Comparison of ENCODE assay signal across 1 cellular context in the genomic region with DNA sequence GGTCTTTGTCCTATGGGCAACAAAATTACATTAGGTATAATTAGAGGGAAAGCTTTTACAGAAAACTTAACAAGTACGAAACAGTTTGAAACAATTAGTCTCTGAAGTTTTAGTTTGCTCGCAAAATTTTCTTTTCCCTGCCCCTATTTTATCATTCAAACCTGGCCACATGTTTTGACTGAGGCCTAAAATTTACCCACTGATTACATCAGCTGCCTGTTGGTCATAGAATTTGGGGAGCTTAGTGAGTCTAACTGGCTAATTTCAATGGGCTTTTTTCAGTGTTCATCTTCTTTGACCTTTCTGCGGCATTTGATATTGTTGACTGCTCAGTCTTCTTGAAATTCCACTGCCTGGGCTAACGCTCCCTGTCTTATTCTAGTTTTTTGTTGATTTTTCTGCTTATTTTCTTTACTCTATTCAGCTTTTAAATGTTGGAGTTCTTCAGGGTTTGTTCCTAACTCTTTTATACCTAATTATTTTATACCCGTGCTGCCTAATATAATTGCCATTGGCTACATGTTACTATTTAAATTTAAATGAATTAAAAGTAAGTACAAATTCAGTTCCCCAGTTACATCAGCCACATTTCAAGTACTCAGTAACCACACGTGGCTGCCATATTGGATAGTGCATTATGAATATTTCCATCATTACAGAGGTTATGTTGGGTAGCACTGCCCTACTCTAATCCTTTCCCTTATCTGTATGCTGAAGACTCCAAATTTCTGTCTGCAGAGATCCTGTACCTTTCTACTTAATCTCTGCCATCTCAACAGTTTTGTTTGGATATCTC.
A peak's percentile ranks its signal among the peaks of the same experiment; 100 is the strongest.
TF ChIP-seq lines count a peak whose summit lies in the region.

No MANE protein-coding gene starts in this region.

TF ChIP-seq in K562, 482 proteins besides CTCF, POLR2A, EP300 and RAD21 (continued from another document and continues in another):
- TF ChIP-seq, protein P1, sequence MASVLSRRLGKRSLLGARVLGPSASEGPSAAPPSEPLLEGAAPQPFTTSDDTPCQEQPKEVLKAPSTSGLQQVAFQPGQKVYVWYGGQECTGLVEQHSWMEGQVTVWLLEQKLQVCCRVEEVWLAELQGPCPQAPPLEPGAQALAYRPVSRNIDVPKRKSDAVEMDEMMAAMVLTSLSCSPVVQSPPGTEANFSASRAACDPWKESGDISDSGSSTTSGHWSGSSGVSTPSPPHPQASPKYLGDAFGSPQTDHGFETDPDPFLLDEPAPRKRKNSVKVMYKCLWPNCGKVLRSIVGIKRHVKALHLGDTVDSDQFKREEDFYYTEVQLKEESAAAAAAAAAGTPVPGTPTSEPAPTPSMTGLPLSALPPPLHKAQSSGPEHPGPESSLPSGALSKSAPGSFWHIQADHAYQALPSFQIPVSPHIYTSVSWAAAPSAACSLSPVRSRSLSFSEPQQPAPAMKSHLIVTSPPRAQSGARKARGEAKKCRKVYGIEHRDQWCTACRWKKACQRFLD (CRISPR knock-in tag; IDR thresholded peaks at IDR 0.05), result 0 out of 2 replicates have a peak, but pooled peaks have one; percentile 25
- no peak for TF ChIP-seq RBFOX2 (IDR thresholded peaks at IDR 0.05; ENCODE audit: low read depth, low read length)
- no peak for TF ChIP-seq ZNF280B (CRISPR knock-in tag; IDR thresholded peaks at IDR 0.05)
- TF ChIP-seq SMAD2 (IDR thresholded peaks at IDR 0.05; ENCODE audit: low read depth, low read length), result no peak
- TF ChIP-seq, protein P2, sequence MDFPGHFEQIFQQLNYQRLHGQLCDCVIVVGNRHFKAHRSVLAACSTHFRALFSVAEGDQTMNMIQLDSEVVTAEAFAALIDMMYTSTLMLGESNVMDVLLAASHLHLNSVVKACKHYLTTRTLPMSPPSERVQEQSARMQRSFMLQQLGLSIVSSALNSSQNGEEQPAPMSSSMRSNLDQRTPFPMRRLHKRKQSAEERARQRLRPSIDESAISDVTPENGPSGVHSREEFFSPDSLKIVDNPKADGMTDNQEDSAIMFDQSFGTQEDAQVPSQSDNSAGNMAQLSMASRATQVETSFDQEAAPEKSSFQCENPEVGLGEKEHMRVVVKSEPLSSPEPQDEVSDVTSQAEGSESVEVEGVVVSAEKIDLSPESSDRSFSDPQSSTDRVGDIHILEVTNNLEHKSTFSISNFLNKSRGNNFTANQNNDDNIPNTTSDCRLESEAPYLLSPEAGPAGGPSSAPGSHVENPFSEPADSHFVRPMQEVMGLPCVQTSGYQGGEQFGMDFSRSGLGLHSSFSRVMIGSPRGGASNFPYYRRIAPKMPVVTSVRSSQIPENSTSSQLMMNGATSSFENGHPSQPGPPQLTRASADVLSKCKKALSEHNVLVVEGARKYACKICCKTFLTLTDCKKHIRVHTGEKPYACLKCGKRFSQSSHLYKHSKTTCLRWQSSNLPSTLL (IDR thresholded peaks at IDR 0.05), result no peak
- no peak for TF ChIP-seq ZNF282 (CRISPR knock-in tag; IDR thresholded peaks at IDR 0.05)
- TF ChIP-seq, protein P3, sequence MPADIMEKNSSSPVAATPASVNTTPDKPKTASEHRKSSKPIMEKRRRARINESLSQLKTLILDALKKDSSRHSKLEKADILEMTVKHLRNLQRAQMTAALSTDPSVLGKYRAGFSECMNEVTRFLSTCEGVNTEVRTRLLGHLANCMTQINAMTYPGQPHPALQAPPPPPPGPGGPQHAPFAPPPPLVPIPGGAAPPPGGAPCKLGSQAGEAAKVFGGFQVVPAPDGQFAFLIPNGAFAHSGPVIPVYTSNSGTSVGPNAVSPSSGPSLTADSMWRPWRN (IDR thresholded peaks at IDR 0.05; ENCODE audit: low read depth), result no peak
- TF ChIP-seq TEAD2 (tag; IDR thresholded peaks at IDR 0.05), result no peak
- TF ChIP-seq, protein P4, sequence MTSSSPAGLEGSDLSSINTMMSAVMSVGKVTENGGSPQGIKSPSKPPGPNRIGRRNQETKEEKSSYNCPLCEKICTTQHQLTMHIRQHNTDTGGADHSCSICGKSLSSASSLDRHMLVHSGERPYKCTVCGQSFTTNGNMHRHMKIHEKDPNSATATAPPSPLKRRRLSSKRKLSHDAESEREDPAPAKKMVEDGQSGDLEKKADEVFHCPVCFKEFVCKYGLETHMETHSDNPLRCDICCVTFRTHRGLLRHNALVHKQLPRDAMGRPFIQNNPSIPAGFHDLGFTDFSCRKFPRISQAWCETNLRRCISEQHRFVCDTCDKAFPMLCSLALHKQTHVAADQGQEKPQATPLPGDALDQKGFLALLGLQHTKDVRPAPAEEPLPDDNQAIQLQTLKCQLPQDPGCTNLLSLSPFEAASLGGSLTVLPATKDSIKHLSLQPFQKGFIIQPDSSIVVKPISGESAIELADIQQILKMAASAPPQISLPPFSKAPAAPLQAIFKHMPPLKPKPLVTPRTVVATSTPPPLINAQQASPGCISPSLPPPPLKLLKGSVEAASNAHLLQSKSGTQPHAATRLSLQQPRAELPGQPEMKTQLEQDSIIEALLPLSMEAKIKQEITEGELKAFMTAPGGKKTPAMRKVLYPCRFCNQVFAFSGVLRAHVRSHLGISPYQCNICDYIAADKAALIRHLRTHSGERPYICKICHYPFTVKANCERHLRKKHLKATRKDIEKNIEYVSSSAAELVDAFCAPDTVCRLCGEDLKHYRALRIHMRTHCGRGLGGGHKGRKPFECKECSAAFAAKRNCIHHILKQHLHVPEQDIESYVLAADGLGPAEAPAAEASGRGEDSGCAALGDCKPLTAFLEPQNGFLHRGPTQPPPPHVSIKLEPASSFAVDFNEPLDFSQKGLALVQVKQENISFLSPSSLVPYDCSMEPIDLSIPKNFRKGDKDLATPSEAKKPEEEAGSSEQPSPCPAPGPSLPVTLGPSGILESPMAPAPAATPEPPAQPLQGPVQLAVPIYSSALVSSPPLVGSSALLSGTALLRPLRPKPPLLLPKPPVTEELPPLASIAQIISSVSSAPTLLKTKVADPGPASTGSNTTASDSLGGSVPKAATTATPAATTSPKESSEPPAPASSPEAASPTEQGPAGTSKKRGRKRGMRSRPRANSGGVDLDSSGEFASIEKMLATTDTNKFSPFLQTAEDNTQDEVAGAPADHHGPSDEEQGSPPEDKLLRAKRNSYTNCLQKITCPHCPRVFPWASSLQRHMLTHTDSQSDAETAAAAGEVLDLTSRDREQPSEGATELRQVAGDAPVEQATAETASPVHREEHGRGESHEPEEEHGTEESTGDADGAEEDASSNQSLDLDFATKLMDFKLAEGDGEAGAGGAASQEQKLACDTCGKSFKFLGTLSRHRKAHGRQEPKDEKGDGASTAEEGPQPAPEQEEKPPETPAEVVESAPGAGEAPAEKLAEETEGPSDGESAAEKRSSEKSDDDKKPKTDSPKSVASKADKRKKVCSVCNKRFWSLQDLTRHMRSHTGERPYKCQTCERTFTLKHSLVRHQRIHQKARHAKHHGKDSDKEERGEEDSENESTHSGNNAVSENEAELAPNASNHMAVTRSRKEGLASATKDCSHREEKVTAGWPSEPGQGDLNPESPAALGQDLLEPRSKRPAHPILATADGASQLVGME (CRISPR knock-in tag; IDR thresholded peaks at IDR 0.05), result no peak
- no peak for TF ChIP-seq NR2C1 (IDR thresholded peaks at IDR 0.05)
- TF ChIP-seq NR2C1 (tag; IDR thresholded peaks at IDR 0.05), result peak; percentile 32; the same call in 1 of the 2 replicates
- TF ChIP-seq CXXC5 (CRISPR knock-in tag; IDR thresholded peaks at IDR 0.05), result 0 out of 2 replicates have a peak, but pooled peaks have one; percentile 50
- TF ChIP-seq CBX2 (IDR thresholded peaks at IDR 0.05; ENCODE audit: insufficient read depth, low read length, poor library complexity, severe bottlenecking), result no peak
- TF ChIP-seq, protein P5, sequence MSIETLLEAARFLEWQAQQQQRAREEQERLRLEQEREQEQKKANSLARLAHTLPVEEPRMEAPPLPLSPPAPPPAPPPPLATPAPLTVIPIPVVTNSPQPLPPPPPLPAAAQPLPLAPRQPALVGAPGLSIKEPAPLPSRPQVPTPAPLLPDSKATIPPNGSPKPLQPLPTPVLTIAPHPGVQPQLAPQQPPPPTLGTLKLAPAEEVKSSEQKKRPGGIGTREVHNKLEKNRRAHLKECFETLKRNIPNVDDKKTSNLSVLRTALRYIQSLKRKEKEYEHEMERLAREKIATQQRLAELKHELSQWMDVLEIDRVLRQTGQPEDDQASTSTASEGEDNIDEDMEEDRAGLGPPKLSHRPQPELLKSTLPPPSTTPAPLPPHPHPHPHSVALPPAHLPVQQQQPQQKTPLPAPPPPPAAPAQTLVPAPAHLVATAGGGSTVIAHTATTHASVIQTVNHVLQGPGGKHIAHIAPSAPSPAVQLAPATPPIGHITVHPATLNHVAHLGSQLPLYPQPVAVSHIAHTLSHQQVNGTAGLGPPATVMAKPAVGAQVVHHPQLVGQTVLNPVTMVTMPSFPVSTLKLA (conservative IDR thresholded peaks at IDR 0.05), result no peak
- TF ChIP-seq E2F5 (CRISPR knock-in tag; IDR thresholded peaks at IDR 0.05), result no peak
- TF ChIP-seq CBX3 (IDR thresholded peaks at IDR 0.05; ENCODE audit: borderline replicate concordance in 1 of 2, low read length in 2 of 2), result peak in 1 of 2 experiments; percentile 42; a peak in 1 of 3 replicates
- TF ChIP-seq SMARCC2 (IDR thresholded peaks at IDR 0.05; ENCODE audit: low read depth), result no peak
- no peak for TF ChIP-seq RFX5 (IDR thresholded peaks at IDR 0.05; ENCODE audit: low read depth, low read length)
- peak; percentile 86 for TF ChIP-seq MGA (IDR thresholded peaks at IDR 0.05)
- peak; percentile 60; the same call in 1 of the 2 replicates for TF ChIP-seq FOXJ2 (tag; IDR thresholded peaks at IDR 0.05)
